ENCODE assay signal across 15 cellular contexts in the genomic region with DNA sequence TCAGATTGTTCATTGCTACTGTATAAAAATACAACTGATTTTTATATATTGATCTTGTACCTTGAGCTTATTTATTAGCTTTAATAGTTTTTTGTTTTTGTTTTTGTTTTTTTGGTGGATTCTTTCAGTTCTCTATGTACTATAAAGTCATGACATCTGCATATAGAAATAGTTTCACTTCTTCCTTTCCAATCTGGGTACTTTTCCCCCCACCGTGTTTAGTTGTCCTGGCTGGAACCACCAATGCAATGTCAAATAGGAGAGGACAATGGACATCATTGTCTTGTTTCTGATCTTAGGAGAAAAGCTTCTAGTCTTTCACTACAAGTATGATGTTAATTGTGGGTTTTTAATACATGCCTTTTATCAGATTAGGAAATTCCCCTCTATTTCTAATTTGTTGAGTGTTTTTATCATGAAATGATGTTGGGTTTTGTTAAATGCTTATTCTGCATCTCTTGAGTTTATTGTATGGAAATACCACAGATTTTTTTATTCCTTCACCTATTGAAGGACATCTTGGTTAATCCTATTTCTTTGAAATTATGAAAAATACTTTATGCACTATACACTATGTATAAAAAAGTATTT.
"Had no signal": no experiment of that assay in that cellular context is flagged by ENCODE, and none has a peak within 500 bp of the region (broad histone marks: within the 10 kb centered on the region; RNA-seq: fewer than 3 reads in every experiment).

No MANE protein-coding gene starts in this region.

- ATAC-seq: activated CD4-positive, CD25-positive, alpha-beta regulatory T cell treated with anti-CD3 and anti-CD28 coated beads, Interleukin-2, amount 50 U/mL, for 24 hours; activated naive CD4-positive, alpha-beta T cell treated with anti-CD3 and anti-CD28 coated beads, Interleukin-2, amount 50 U/mL, for 72 hours; heart left ventricle; left ventricle myocardium superior; T-helper 17 cell had no signal

- DNase-seq: activated CD4-positive, alpha-beta T cell treated with anti-CD3 and anti-CD28 coated beads, Interleukin-2, amount 50 U/mL, for 4 hours; activated effector memory CD4-positive, alpha-beta T cell treated with anti-CD3 and anti-CD28 coated beads, Interleukin-2, amount 50 U/mL, for 16 hours; activated T-cell treated with anti-CD3 and anti-CD28 coated beads, Interleukin-2, amount 50 U/mL, for 24 hours; amniotic stem cell; brain microvascular endothelial cell; dorsolateral prefrontal cortex; heart left ventricle; kidney; left ventricle myocardium superior; stimulated activated CD4-positive, alpha-beta T cell treated with anti-CD3 and anti-CD28 coated beads, Interleukin-12 subunit alpha, Interleukin-12 subunit beta, amount 100 ng/mL, for 4 hours; stimulated activated CD4-positive, alpha-beta T cell treated with anti-CD3 and anti-CD28 coated beads, Interleukin-2, amount 100 ng/mL, for 48 hours; T-helper 17 cell; tibial artery had no signal
